34 cellular contexts compared by ENCODE assay signal in genomic region chr18:78457011-78457410, GRCh38.
"Had no signal": no experiment of that assay in that cellular context is flagged by ENCODE, and none has a peak within 500 bp of the region (broad histone marks: within the 10 kb centered on the region; RNA-seq: fewer than 3 reads in every experiment).

No MANE protein-coding gene starts in this region.

- H3K9ac ChIP-seq: KMS-11 had no signal

- ATAC-seq: Panc1, Right ventricle myocardium inferior, SK-N-SH treated with all-trans-retinoic acid at 6 μM for 48 hours had no signal

- H3K4me1 ChIP-seq: SJCRH30 had no signal

- H3K36me3 ChIP-seq: SJCRH30 had no signal

- H3K9me3 ChIP-seq: SJCRH30 had no signal

- H2AFZ ChIP-seq: PC-9 had no signal

- H3K4me2 ChIP-seq: KMS-11, PC-9 had no signal

- H3K27ac ChIP-seq: KMS-11, PC-9, RWPE1, SJCRH30, SK-N-MC had no signal

- DNase-seq: Karpas-422, MM.1S, MV-4-11, NCI-H1048, NCI-H1092 treated with DMSO at 0.1 percent for 48 hours, NCI-H1105 treated with DMSO at 0.1 percent for 48 hours, NCI-H1417, NCI-H1436, NCI-H146, NCI-H1694, NCI-H187, NCI-H1930, NCI-H2029 treated with DMSO at 0.1 percent for 48 hours, NCI-H2081 treated with DMSO at 0.1 percent for 48 hours, NCI-H2107, NCI-H2171, NCI-H226, NCI-H446 treated with DMSO at 0.1 percent for 48 hours, NCI-H510A, NCI-H524, NCI-H526, NCI-H69, NCI-H748 treated with DMSO at 0.1 percent for 48 hours, NCI-H82, PC-9, SHP77, SIG-M5, SJCRH30 had no signal

- H3K27me3 ChIP-seq: SJCRH30 had no signal

- H3K4me3 ChIP-seq: PC-9, SJCRH30, SK-N-MC had no signal
